1 cellular context compared by ENCODE assay signal in the genomic region with DNA sequence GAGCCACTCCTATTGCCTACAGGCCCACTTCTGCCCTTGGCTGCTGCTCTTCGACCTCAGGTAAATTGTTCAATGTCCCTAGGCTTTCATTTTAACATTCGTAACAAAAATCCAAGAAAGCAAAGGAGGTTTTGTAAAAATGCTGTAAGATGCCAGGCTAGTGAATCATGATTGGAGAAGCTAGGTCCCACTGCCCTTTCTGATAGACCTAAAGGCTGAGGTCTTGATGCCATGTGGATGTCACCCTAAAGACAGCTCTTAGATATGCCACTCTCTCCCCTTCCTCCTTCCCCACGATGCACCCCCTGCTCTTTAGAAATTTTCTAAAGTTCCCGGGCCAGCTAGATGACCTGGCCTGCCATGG.
TF ChIP-seq lines count a peak whose summit lies in the region.

No MANE protein-coding gene starts in this region.

TF ChIP-seq in endothelial cell of umbilical vein, 7 proteins besides CTCF, POLR2A, EP300 and RAD21:
- TF ChIP-seq MYC (IDR thresholded peaks at IDR 0.05; ENCODE audit: low read depth, low read length) = no peak
- TF ChIP-seq POLR2AphosphoS5 (IDR thresholded peaks at IDR 0.05; ENCODE audit: insufficient read depth, low read depth, low read length) = no peak
- TF ChIP-seq, protein P1, sequence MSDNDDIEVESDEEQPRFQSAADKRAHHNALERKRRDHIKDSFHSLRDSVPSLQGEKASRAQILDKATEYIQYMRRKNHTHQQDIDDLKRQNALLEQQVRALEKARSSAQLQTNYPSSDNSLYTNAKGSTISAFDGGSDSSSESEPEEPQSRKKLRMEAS (IDR thresholded peaks at IDR 0.05; ENCODE audit: insufficient read depth, insufficient read length) = no peak
- TF ChIP-seq JUN (IDR thresholded peaks at IDR 0.05; ENCODE audit: borderline replicate concordance, insufficient read depth, insufficient read length, low read depth) = no peak
- no peak for TF ChIP-seq EZH2 (IDR thresholded peaks at IDR 0.05; ENCODE audit: borderline replicate concordance, low read depth, low read length, severe bottlenecking)
- TF ChIP-seq FOS (IDR thresholded peaks at IDR 0.05; ENCODE audit: borderline replicate concordance, insufficient read depth, low read length) = no peak
- no peak for TF ChIP-seq GATA2 (IDR thresholded peaks at IDR 0.05; ENCODE audit: insufficient read depth, insufficient read length, low read depth, low read length)
